In the genomic region with DNA sequence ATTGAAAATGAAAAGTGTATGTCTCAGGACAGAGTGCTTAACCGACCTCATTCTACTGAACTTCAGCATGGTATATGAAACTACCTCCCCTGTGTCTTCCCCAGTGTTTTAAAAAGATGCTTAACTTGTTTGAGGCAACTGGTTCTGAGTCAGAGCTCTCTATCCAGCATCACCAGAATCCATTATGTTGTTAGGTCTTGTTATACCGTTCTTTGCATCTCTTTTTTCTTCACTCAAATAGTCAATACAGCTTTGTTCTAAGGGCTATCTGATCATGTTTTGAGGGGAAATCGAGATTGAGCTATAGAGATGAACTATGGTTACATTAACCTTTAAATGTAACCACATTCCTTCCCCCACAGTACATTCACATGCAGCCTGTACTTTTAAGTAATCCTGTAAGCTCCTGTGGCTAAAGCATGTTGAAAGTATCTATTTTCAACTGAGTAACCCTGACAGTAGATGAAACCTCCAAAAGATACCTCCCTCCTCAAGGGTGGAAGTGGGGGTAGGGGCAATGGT, we compare ENCODE assay signal across 10 cellular contexts.
DNase-seq lines count a peak whose midpoint lies in the region; ATAC-seq and TF ChIP-seq lines count a peak whose summit lies in the region.
"Had no signal": no experiment of that assay in that cellular context is flagged by ENCODE, and none has a peak within 500 bp of the region (broad histone marks: within the 10 kb centered on the region; RNA-seq: fewer than 3 reads in every experiment).

No MANE protein-coding gene starts in this region.

- POLR2A ChIA-PET in T-cell (lab: Charles Lee): interaction anchor here in 1 of 2 donors (0.7 kb wide), 1 partner anchor 1800 kb away, joined by 3 read pairs; no protein-coding TSS in a partner anchor

- peaks cover 9% of the 10 kb centered on the region; the same call in 1 of the 2 replicates for H3K36me3 ChIP-seq in HUES64 (ENCODE audit: insufficient read depth, low read length)
- H3K36me3 ChIP-seq in iPS-15b (ENCODE audit: control insufficient read depth, insufficient read depth, low read length): no peaks in the 10 kb centered on the region
- no peaks in the 10 kb centered on the region for H3K36me3 ChIP-seq in psoas muscle (ENCODE audit: insufficient read depth in 1 of 2, low read depth in 1 of 2)
- H3K36me3 ChIP-seq: right lobe of liver had no signal

- H3K9ac ChIP-seq in HUES64 (ENCODE audit: low read depth, low read length): no peak overlapping the region
- no peak overlapping the region for H3K9ac ChIP-seq in iPS-15b (ENCODE audit: low read depth, low read length)

- no peaks in the 10 kb centered on the region for H3K36me3 Mint-ChIP-seq in T-cell

- H3K27ac ChIP-seq in HUES64 (ENCODE audit: low read depth, low read length) (peak overlapping the region; percentile 66; the same call in 1 of the 2 replicates), psoas muscle (no peak overlapping the region)
- H3K27ac ChIP-seq: right lobe of liver had no signal

- DNase-seq in HCEC 1CT (peak; percentile 62), psoas muscle (no peak), T-cell (no peak), superior temporal gyrus (ENCODE audit: extremely low spot score) (no peak), DMS79 treated with DMSO at 0.1 percent for 48 hours (lab: John Stamatoyannopoulos, UW) (no peak)
- DNase-seq: NCI-H446, right lobe of liver had no signal

- intact Hi-C loops in psoas muscle (cut with DNase I): no loop called here

- H3K4me3 Mint-ChIP-seq in T-cell: no peak overlapping the region

- H3K27me3 Mint-ChIP-seq in T-cell: peaks cover 0 to 3% of the 10 kb centered on the region in 2 donors

- H3K4me1 ChIP-seq in HUES64 (ENCODE audit: insufficient read depth, low read length): peaks cover 12% of the 10 kb centered on the region; the same call in 1 of the 2 replicates
- peaks cover 9% of the 10 kb centered on the region for H3K4me1 ChIP-seq in iPS-15b (ENCODE audit: control insufficient read depth, insufficient read depth, low read length)
- no peaks in the 10 kb centered on the region for H3K4me1 ChIP-seq in psoas muscle
- H3K4me1 ChIP-seq: right lobe of liver had no signal

- peaks cover 21 to 36% (median 21%) of the 10 kb centered on the region in 3 donors for H3K4me1 Mint-ChIP-seq in T-cell

- no peaks in the 10 kb centered on the region for H3K27me3 ChIP-seq in HUES64 (ENCODE audit: insufficient read depth, low read length)
- no peaks in the 10 kb centered on the region for H3K27me3 ChIP-seq in iPS-15b (ENCODE audit: control insufficient read depth, insufficient read depth, low read length)
- H3K27me3 ChIP-seq in psoas muscle (ENCODE audit: insufficient read depth in 3 of 3, low read length in 2 of 3): no peaks in the 10 kb centered on the region
- H3K27me3 ChIP-seq: right lobe of liver had no signal

- CTCF ChIA-PET in T-cell (lab: Charles Lee): interaction anchor here in 1 of 2 donors (0.6 kb wide), 1 partner anchor 98 kb away, joined by 3 read pairs; no protein-coding TSS in a partner anchor

- peak overlapping the region in 1 of 2 donors; percentile 4 for H3K27ac Mint-ChIP-seq in T-cell

- ATAC-seq in GM19023 (IDR thresholded peaks at IDR 0.05; ENCODE audit: unreplicated experiment) (peak; percentile 47), psoas muscle (no peak), T-cell (replicated peaks in 1 of 4) (no peak)
- ATAC-seq: right lobe of liver had no signal

- H3K4me3 ChIP-seq in HUES64 (ENCODE audit: low read length) (no peak overlapping the region), iPS-15b (ENCODE audit: low read depth, low read length) (peak overlapping the region; percentile 3), psoas muscle (no peak overlapping the region)
- H3K4me3 ChIP-seq: right lobe of liver had no signal

- 80% methylated on average over 1 of the region's 3 CpGs for WGBS in HUES64
- WGBS in psoas muscle, 3 donors: 40 to 55% (median 44%) methylated on average over 3 of the region's 3 CpGs

- H3K9me3 Mint-ChIP-seq in T-cell: no peaks in the 10 kb centered on the region

- no peak for TF ChIP-seq CTCF in psoas muscle (IDR thresholded peaks at IDR 0.05)

- H3K9me3 ChIP-seq in HUES64 (ENCODE audit: insufficient read depth, low read depth, low read length) (no peaks in the 10 kb centered on the region), iPS-15b (ENCODE audit: control insufficient read depth, insufficient read depth, low read length) (no peaks in the 10 kb centered on the region), psoas muscle (no peaks in the 10 kb centered on the region)
- H3K9me3 ChIP-seq: right lobe of liver had no signal
